Comparison of ENCODE assay signal across 18 cellular contexts in genomic region chr6:83767033-83767432, GRCh38. TPM values are rescaled to one million over a fixed set of nuclear protein-coding genes. Genes with fewer than 3 reads are reported as not detected.
"Had no signal": no experiment of that assay in that cellular context is flagged by ENCODE, and none has a peak within 500 bp of the region (broad histone marks: within the 10 kb centered on the region; RNA-seq: fewer than 3 reads in every experiment).

No MANE protein-coding gene starts in this region.

- H3K79me2 ChIP-seq: parathyroid adenoma had no signal

- DNase-seq: activated CD4-positive, alpha-beta T cell treated with anti-CD3 and anti-CD28 coated beads, Interleukin-2, amount 10 ng/mL, durations not matched to agents 7 days and 5 days; activated CD4-positive, CD25-positive, alpha-beta regulatory T cell; activated naive CD8-positive, alpha-beta T cell treated with anti-CD3 and anti-CD28 coated beads for 36 hours; glutamatergic neuron; left ventricle myocardium inferior; naive thymus-derived CD4-positive, alpha-beta T cell; retina; upper lobe of right lung had no signal

- H3K27me3 Mint-ChIP-seq: activated CD4-positive, alpha-beta T cell treated with anti-CD3 and anti-CD28 coated beads, Interleukin-2, amount 10 ng/mL, durations not matched to agents 7 days and 5 days; brain; central memory CD8-positive, alpha-beta T cell had no signal

- H3K4me1 Mint-ChIP-seq: activated CD4-positive, alpha-beta T cell treated with anti-CD3 and anti-CD28 coated beads, Interleukin-2, amount 10 ng/mL, durations not matched to agents 7 days and 5 days; activated naive CD8-positive, alpha-beta T cell treated with anti-CD3 and anti-CD28 coated beads for 36 hours; brain; central memory CD8-positive, alpha-beta T cell; naive thymus-derived CD4-positive, alpha-beta T cell; stimulated activated effector memory CD8-positive, alpha-beta T cell treated with anti-CD3 and anti-CD28 coated beads, Interleukin-12 subunit alpha, Interleukin-12 subunit beta, amount 100 ng/mL, for 72 hours had no signal

- H3K27ac ChIP-seq: coronary artery, esophagus muscularis mucosa, left ventricle myocardium inferior, parathyroid adenoma, thoracic aorta, upper lobe of right lung had no signal

- H3K4me3 ChIP-seq: coronary artery, esophagus muscularis mucosa, left ventricle myocardium inferior, thoracic aorta, upper lobe of right lung had no signal

- H3K9me3 ChIP-seq: esophagus muscularis mucosa, left ventricle myocardium inferior, thoracic aorta, upper lobe of right lung had no signal

- H3K9ac ChIP-seq: parathyroid adenoma had no signal

- H2AFZ ChIP-seq: parathyroid adenoma had no signal

- H3K36me3 Mint-ChIP-seq: activated naive CD8-positive, alpha-beta T cell treated with anti-CD3 and anti-CD28 coated beads for 36 hours; brain; naive thymus-derived CD4-positive, alpha-beta T cell; stimulated activated effector memory CD8-positive, alpha-beta T cell treated with anti-CD3 and anti-CD28 coated beads, Interleukin-12 subunit alpha, Interleukin-12 subunit beta, amount 100 ng/mL, for 72 hours had no signal

- H3K4me3 Mint-ChIP-seq: activated CD4-positive, alpha-beta T cell treated with anti-CD3 and anti-CD28 coated beads, Interleukin-2, amount 10 ng/mL, durations not matched to agents 7 days and 5 days; activated naive CD8-positive, alpha-beta T cell treated with anti-CD3 and anti-CD28 coated beads for 36 hours; activated T-helper 1 cell treated with anti-CD3 and anti-CD28 coated beads, Interleukin-12 subunit alpha, Interleukin-12 subunit beta, Interleukin-2, Interleukin-4 antibody, amounts not matched to agents 30 ng/mL and 10 ng/mL and 1 ng/mL, durations not matched to agents 14 hours and 24 hours and 36 hours; brain; central memory CD8-positive, alpha-beta T cell; naive thymus-derived CD4-positive, alpha-beta T cell; stimulated activated effector memory CD8-positive, alpha-beta T cell treated with anti-CD3 and anti-CD28 coated beads, Interleukin-12 subunit alpha, Interleukin-12 subunit beta, amount 100 ng/mL, for 72 hours had no signal

- H3K9me3 Mint-ChIP-seq: activated CD4-positive, alpha-beta T cell treated with anti-CD3 and anti-CD28 coated beads, Interleukin-2, amount 10 ng/mL, durations not matched to agents 7 days and 5 days; activated naive CD8-positive, alpha-beta T cell treated with anti-CD3 and anti-CD28 coated beads for 36 hours; activated T-helper 1 cell treated with anti-CD3 and anti-CD28 coated beads, Interleukin-12 subunit alpha, Interleukin-12 subunit beta, Interleukin-2, Interleukin-4 antibody, amounts not matched to agents 30 ng/mL and 10 ng/mL and 1 ng/mL, durations not matched to agents 14 hours and 24 hours and 36 hours; stimulated activated effector memory CD8-positive, alpha-beta T cell treated with anti-CD3 and anti-CD28 coated beads, Interleukin-12 subunit alpha, Interleukin-12 subunit beta, amount 100 ng/mL, for 72 hours had no signal

- H3K27ac Mint-ChIP-seq: activated CD4-positive, alpha-beta T cell treated with anti-CD3 and anti-CD28 coated beads, Interleukin-2, amount 10 ng/mL, durations not matched to agents 7 days and 5 days; activated naive CD8-positive, alpha-beta T cell treated with anti-CD3 and anti-CD28 coated beads for 36 hours; activated T-helper 1 cell treated with anti-CD3 and anti-CD28 coated beads, Interleukin-12 subunit alpha, Interleukin-12 subunit beta, Interleukin-2, Interleukin-4 antibody, amounts not matched to agents 30 ng/mL and 10 ng/mL and 1 ng/mL, durations not matched to agents 14 hours and 24 hours and 36 hours; brain; naive thymus-derived CD4-positive, alpha-beta T cell; stimulated activated effector memory CD8-positive, alpha-beta T cell treated with anti-CD3 and anti-CD28 coated beads, Interleukin-12 subunit alpha, Interleukin-12 subunit beta, amount 100 ng/mL, for 72 hours had no signal

- H3K27me3 ChIP-seq: esophagus muscularis mucosa, upper lobe of right lung had no signal

- H3K36me3 ChIP-seq: esophagus muscularis mucosa, left ventricle myocardium inferior, thoracic aorta, upper lobe of right lung had no signal

- H3K4me1 ChIP-seq: esophagus muscularis mucosa, left ventricle myocardium inferior, parathyroid adenoma, upper lobe of right lung had no signal

- ATAC-seq: naive thymus-derived CD4-positive, alpha-beta T cell; stimulated activated effector memory CD8-positive, alpha-beta T cell treated with anti-CD3 and anti-CD28 coated beads, Interleukin-12 subunit alpha, Interleukin-12 subunit beta, amount 100 ng/mL, for 72 hours; upper lobe of right lung had no signal

RNA-seq across cellular contexts. Expression of gene SNAP91, which starts 58.1 kb away (rescaled TPM):
- total RNA-seq: activated CD4-positive, alpha-beta T cell treated with anti-CD3 and anti-CD28 coated beads, Interleukin-2, amount 10 ng/mL, durations not matched to agents 7 days and 5 days; activated CD8-positive, alpha-beta memory T cell treated with anti-CD3 and anti-CD28 coated beads for 36 hours; activated naive CD8-positive, alpha-beta T cell treated with anti-CD3 and anti-CD28 coated beads for 36 hours; activated T-helper 1 cell treated with anti-CD3 and anti-CD28 coated beads, Interleukin-12 subunit alpha, Interleukin-12 subunit beta, Interleukin-2, Interleukin-4 antibody, amounts not matched to agents 30 ng/mL and 10 ng/mL and 1 ng/mL, durations not matched to agents 14 hours and 24 hours and 36 hours; mononuclear cell; naive thymus-derived CD4-positive, alpha-beta T cell; upper lobe of right lung had no signal
- polyA plus RNA-seq: naive thymus-derived CD4-positive, alpha-beta T cell had no signal
